In the genomic region with DNA sequence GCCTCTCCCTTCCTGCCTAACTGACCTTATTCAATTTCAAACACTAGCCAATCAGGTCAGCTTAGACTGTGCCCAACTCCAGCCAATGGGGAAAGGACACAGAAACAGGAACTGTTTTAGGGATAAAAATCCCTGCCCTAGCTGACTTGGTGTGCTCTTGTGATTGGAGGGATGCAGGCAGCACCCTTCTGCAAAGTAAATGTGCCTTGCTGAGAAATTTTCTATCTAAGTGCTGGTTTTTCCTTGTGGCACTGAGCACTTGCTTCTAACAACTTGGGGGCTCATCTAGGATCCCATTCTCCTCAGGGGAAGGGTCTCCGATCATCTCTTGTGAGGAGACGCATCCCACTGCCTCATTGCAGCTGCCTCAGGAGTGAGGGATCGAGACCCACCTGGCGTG, we compare ENCODE assay signal across 19 cellular contexts. TPM values are rescaled to one million over a fixed set of nuclear protein-coding genes. Genes with fewer than 3 reads are reported as not detected.
DNase-seq lines count a peak whose midpoint lies in the region; ATAC-seq lines count a peak whose summit lies in the region.
"Had no signal": no experiment of that assay in that cellular context is flagged by ENCODE, and none has a peak within 500 bp of the region (broad histone marks: within the 10 kb centered on the region; RNA-seq: fewer than 3 reads in every experiment).

No MANE protein-coding gene starts in this region.

- H4K5ac ChIP-seq in mesendoderm (ENCODE audit: low read length) = no peak overlapping the region

- no peaks in the 10 kb centered on the region for H3K4me1 ChIP-seq in mesendoderm (ENCODE audit: control insufficient read depth, low read depth, low read length)
- H3K4me1 ChIP-seq: A549, HAP-1 had no signal

- H4K8ac ChIP-seq in mesendoderm (ENCODE audit: low read depth, low read length) = no peak overlapping the region

- no peak overlapping the region for H3K4ac ChIP-seq in mesendoderm (ENCODE audit: low read depth, low read length)

- H3K79me1 ChIP-seq in mesendoderm (ENCODE audit: low read length) = no peaks in the 10 kb centered on the region

- H2BK5ac ChIP-seq in mesendoderm (ENCODE audit: low read length) = no peak overlapping the region

- no peak overlapping the region for H3K23ac ChIP-seq in mesendoderm (ENCODE audit: low read length)

- H2BK120ac ChIP-seq in mesendoderm (ENCODE audit: low read depth, low read length) = no peak overlapping the region

- no CpG with 5 or more reads among the region's 4 CpGs for WGBS in mesendoderm (ENCODE audit: extremely low coverage, insufficient coverage, low lambda C conversion rate)

- H3K9ac ChIP-seq in mesendoderm (ENCODE audit: low read length) = no peak overlapping the region

- H3K4me3 ChIP-seq in mesendoderm (ENCODE audit: low read length) = no peak overlapping the region
- H3K4me3 ChIP-seq: A549, HAP-1, Peyer's patch had no signal

- H3K4me2 ChIP-seq in mesendoderm (ENCODE audit: low read length) = no peak overlapping the region
- H3K4me2 ChIP-seq: A549 had no signal

- no peak overlapping the region for H3K27ac ChIP-seq in mesendoderm (ENCODE audit: low read depth, low read length)
- H3K27ac ChIP-seq: A549, C4-2B, Peyer's patch had no signal

- in situ Hi-C loops in Caki2 (cut with HindIII; ENCODE audit: low pct_unique_long_range_greater_than_20kb, low sequenced_read_pairs) = no loop called here

- H3K79me2 ChIP-seq in mesendoderm (ENCODE audit: control insufficient read depth, insufficient read depth, low read length) = no peaks in the 10 kb centered on the region

- no peak for ATAC-seq in HG03280 (IDR thresholded peaks at IDR 0.05; ENCODE audit: unreplicated experiment)
- ATAC-seq: A549, SK-N-SH treated with all-trans-retinoic acid at 6 μM for 48 hours had no signal

- no peaks in the 10 kb centered on the region for H3K27me3 ChIP-seq in mesendoderm (ENCODE audit: insufficient read depth, low read length, poor library complexity)
- H3K27me3 ChIP-seq: Peyer's patch had no signal

- DNase-seq in NCI-H748 (lab: John Stamatoyannopoulos, UW; ENCODE audit: unreplicated experiment) (peak; percentile 7), NCI-H748 treated with DMSO at 0.1 percent for 48 hours (lab: John Stamatoyannopoulos, UW) (no peak), Caki2 (ENCODE audit: low read depth) (peak; percentile 8), OCI-M1 (lab: John Stamatoyannopoulos, UW) (peak; percentile 10), mesendoderm (peak; percentile 52), NCI-H1694 treated with DMSO at 0.1 percent for 48 hours (lab: John Stamatoyannopoulos, UW) (no peak), DMS153 (lab: John Stamatoyannopoulos, UW) (no peak)
- DNase-seq: IMR-90, NCI-H1436, NCI-H2081, NCI-H226, NCI-H526 treated with DMSO at 0.1 percent for 48 hours, Peyer's patch, Right ventricle myocardium superior had no signal

- H2AK5ac ChIP-seq in mesendoderm (ENCODE audit: low read length) = no peak overlapping the region

- H3K36me3 ChIP-seq in mesendoderm (ENCODE audit: control insufficient read depth, insufficient read depth, low read length) = no peaks in the 10 kb centered on the region
- H3K36me3 ChIP-seq: HAP-1, Peyer's patch had no signal

- H3K56ac ChIP-seq in mesendoderm (ENCODE audit: low read length) = no peak overlapping the region

- H2BK15ac ChIP-seq in mesendoderm (replicated peaks; ENCODE audit: low read depth) = no peak overlapping the region

- H3K18ac ChIP-seq in mesendoderm (ENCODE audit: low read length) = no peak overlapping the region

RNA-seq across cellular contexts. Expression of a gene that starts 10.7 kb away (rescaled TPM):
- not detected in 2 replicates for total RNA-seq in Caki2 (2014; rRNA removed; shearing (Covaris generic); ENCODE audit: low replicate concordance)
- not detected for polyA plus RNA-seq in mesendoderm (2013, experiment 1 of 2)
- not detected for polyA plus RNA-seq in mesendoderm (2013, experiment 2 of 2)
- total RNA-seq: IMR-90 had no signal
- polyA plus RNA-seq: A549, IMR-90 had no signal

Comparison
In these comparisons a context has a peak if more than half of its experiments do, and no peak if none do; other contexts are left out.
1. DNase-seq: peak in NCI-H748 (single experiment), Caki2 (single experiment), OCI-M1 (single experiment) and mesendoderm (single experiment); none in NCI-H748 treated with DMSO at 0.1 percent for 48 hours (single experiment), NCI-H1694 treated with DMSO at 0.1 percent for 48 hours (single experiment) and DMS153 (single experiment).